ENCODE assay signal across 15 cellular contexts in genomic region chr20:58855506-58856314, GRCh38. TPM values are rescaled to one million over a fixed set of nuclear protein-coding genes. Genes with fewer than 3 reads are reported as not detected.
DNase-seq lines count a peak whose midpoint lies in the region; ATAC-seq, FAIRE-seq and TF ChIP-seq lines count a peak whose summit lies in the region.
"Had no signal": no experiment of that assay in that cellular context is flagged by ENCODE, and none has a peak within 500 bp of the region (broad histone marks: within the 10 kb centered on the region; RNA-seq: fewer than 3 reads in every experiment).

No MANE protein-coding gene starts in this region.

- ATAC-seq in CD4-positive, alpha-beta T cell (ENCODE audit: poor library complexity): no peak
- no peak for ATAC-seq in central memory CD8-positive, alpha-beta T cell (replicated peaks; ENCODE audit: extremely low read depth, poor library complexity, severe bottlenecking)
- no peak for ATAC-seq in GM19035 (IDR thresholded peaks at IDR 0.05; ENCODE audit: unreplicated experiment)

- peaks cover 69% of the 10 kb centered on the region for H3K27me3 Mint-ChIP-seq in CD4-positive, alpha-beta T cell
- H3K27me3 Mint-ChIP-seq in central memory CD8-positive, alpha-beta T cell: peaks cover 85% of the 10 kb centered on the region
- peaks cover 82% of the 10 kb centered on the region for H3K27me3 Mint-ChIP-seq in mesothelial cell of epicardium (ENCODE audit: low read depth)

- H3K9me3 ChIP-seq in CD4-positive, alpha-beta T cell (ENCODE audit: control insufficient read depth, low read length): no peaks in the 10 kb centered on the region
- no peaks in the 10 kb centered on the region for H3K9me3 ChIP-seq in kidney (ENCODE audit: control insufficient read depth in 1 of 2, low read length in 2 of 2)
- H3K9me3 ChIP-seq: neutrophil had no signal

- POLR2A ChIA-PET in CD4-positive, alpha-beta T cell (lab: Charles Lee): no interaction called here

- H3K4me3 ChIP-seq in kidney (ENCODE audit: low read length in 2 of 2): no peak overlapping the region

- no peak overlapping the region for H3K9ac ChIP-seq in kidney (ENCODE audit: low read length in 2 of 2)

- H3K27me3 ChIP-seq in CD4-positive, alpha-beta T cell (ENCODE audit: control insufficient read depth, insufficient read depth, low read length): peaks cover 62% of the 10 kb centered on the region

- no peaks in the 10 kb centered on the region for H3K9me3 Mint-ChIP-seq in CD4-positive, alpha-beta T cell
- no peaks in the 10 kb centered on the region for H3K9me3 Mint-ChIP-seq in central memory CD8-positive, alpha-beta T cell
- H3K9me3 Mint-ChIP-seq in mesothelial cell of epicardium: no peaks in the 10 kb centered on the region

- no peak for TF ChIP-seq CTCF in CD4-positive, alpha-beta T cell (IDR thresholded peaks at IDR 0.05)
- TF ChIP-seq CTCF in mesothelial cell of epicardium (IDR thresholded peaks at IDR 0.05; ENCODE audit: unreplicated experiment) (no peak), kidney (IDR thresholded peaks at IDR 0.05; ENCODE audit: borderline replicate concordance, extremely low read depth, insufficient read depth) (no peak)

- intact Hi-C loops in CD4-positive, alpha-beta T cell (cut with DNase I, micrococcal nuclease): loop anchor here in 1 of 2 experiments (10.0 kb wide), 1 partner anchor 621 kb away; no protein-coding TSS in a partner anchor
- intact Hi-C loops in kidney (cut with DNase I): no loop called here

- no peak overlapping the region for H3K27ac Mint-ChIP-seq in CD4-positive, alpha-beta T cell
- no peak overlapping the region for H3K27ac Mint-ChIP-seq in central memory CD8-positive, alpha-beta T cell (ENCODE audit: low read depth)
- no peak overlapping the region for H3K27ac Mint-ChIP-seq in mesothelial cell of epicardium

- FAIRE-seq in kidney (lab: Jason Lieb, UNC): no peak

- CTCF ChIA-PET in CD4-positive, alpha-beta T cell (lab: Charles Lee): no interaction called here

- H3K4me1 ChIP-seq in kidney (ENCODE audit: control insufficient read depth in 1 of 2, insufficient read depth in 1 of 2, low read depth in 1 of 2, low read length in 2 of 2): no peaks in the 10 kb centered on the region

- H3K36me3 Mint-ChIP-seq in CD4-positive, alpha-beta T cell (ENCODE audit: low read depth): peaks cover 4% of the 10 kb centered on the region
- H3K36me3 Mint-ChIP-seq in central memory CD8-positive, alpha-beta T cell (ENCODE audit: insufficient read depth): peaks cover 5% of the 10 kb centered on the region
- H3K36me3 Mint-ChIP-seq in mesothelial cell of epicardium: no peaks in the 10 kb centered on the region

- H3K4me3 Mint-ChIP-seq in CD4-positive, alpha-beta T cell: peak overlapping the region; percentile 54
- peak overlapping the region; percentile 52 for H3K4me3 Mint-ChIP-seq in central memory CD8-positive, alpha-beta T cell
- peak overlapping the region; percentile 63 for H3K4me3 Mint-ChIP-seq in mesothelial cell of epicardium

- no peaks in the 10 kb centered on the region for H3K36me3 ChIP-seq in kidney (ENCODE audit: control insufficient read depth in 1 of 2, insufficient read depth in 2 of 2, low read length in 2 of 2)
- H3K36me3 ChIP-seq: neutrophil had no signal

- no peak overlapping the region for H3K27ac ChIP-seq in CD4-positive, alpha-beta T cell (ENCODE audit: low read depth, low read length)
- no peak overlapping the region for H3K27ac ChIP-seq in kidney (ENCODE audit: low read depth in 2 of 2, low read length in 2 of 2)
- H3K27ac ChIP-seq: neutrophil, VCaP had no signal

- no peak for DNase-seq in CD4-positive, alpha-beta T cell
- peak; percentile 86 for DNase-seq in HPDE6-E6E7 (ENCODE audit: extremely low spot score)
- no peak for DNase-seq in central memory CD8-positive, alpha-beta T cell (ENCODE audit: low spot score in 2 of 2)
- DNase-seq in mesothelial cell of epicardium (ENCODE audit: low spot score in 2 of 2, unreplicated experiment in 2 of 2): no peak
- no peak for DNase-seq in RKO (ENCODE audit: low spot score)
- DNase-seq in NCI-H1436 treated with DMSO at 0.1 percent for 48 hours (lab: John Stamatoyannopoulos, UW): no peak
- DNase-seq in kidney: no peak
- DNase-seq: activated naive CD4-positive, alpha-beta T cell treated with Interleukin-2 at 50 U/mL for 16 hours; NCI-H1694; stimulated activated CD4-positive, alpha-beta T cell treated with anti-CD3 and anti-CD28 coated beads, Interleukin-2, amount 100 ng/mL, for 48 hours; substantia nigra had no signal

- peaks cover 21% of the 10 kb centered on the region for H3K4me1 Mint-ChIP-seq in CD4-positive, alpha-beta T cell (ENCODE audit: low read depth)
- H3K4me1 Mint-ChIP-seq in central memory CD8-positive, alpha-beta T cell: peaks cover 28% of the 10 kb centered on the region
- H3K4me1 Mint-ChIP-seq in mesothelial cell of epicardium: peaks cover 28% of the 10 kb centered on the region

RNA-seq across cellular contexts. Expression of gene GNAS, which starts 3.2 kb away (rescaled TPM):
- total RNA-seq in CD4-positive, alpha-beta T cell: 1,000 to 10,000 TPM; 1,245 to 1,317 TPM
- 1,218 to 1,240 TPM (median 1,226 TPM) in 3 replicates for total RNA-seq in mesothelial cell of epicardium
- 792 TPM for total RNA-seq in kidney
- 867 TPM for polyA plus RNA-seq in kidney (ENCODE audit: insufficient read depth, low read depth, low replicate concordance)

RNA-seq across cellular contexts. Expression of gene GNAS-AS1, which starts 5.0 kb away (rescaled TPM):
- total RNA-seq in CD4-positive, alpha-beta T cell: not detected
- 5.8 to 6.3 TPM (median 5.9 TPM) in 3 replicates for total RNA-seq in mesothelial cell of epicardium
- 0.88 TPM for total RNA-seq in kidney
- 0.37 TPM for polyA plus RNA-seq in kidney (ENCODE audit: insufficient read depth, low read depth, low replicate concordance)
- total RNA-seq: HT-29 had no signal
